ENCODE assay signal across 1 cellular context in the genomic region with DNA sequence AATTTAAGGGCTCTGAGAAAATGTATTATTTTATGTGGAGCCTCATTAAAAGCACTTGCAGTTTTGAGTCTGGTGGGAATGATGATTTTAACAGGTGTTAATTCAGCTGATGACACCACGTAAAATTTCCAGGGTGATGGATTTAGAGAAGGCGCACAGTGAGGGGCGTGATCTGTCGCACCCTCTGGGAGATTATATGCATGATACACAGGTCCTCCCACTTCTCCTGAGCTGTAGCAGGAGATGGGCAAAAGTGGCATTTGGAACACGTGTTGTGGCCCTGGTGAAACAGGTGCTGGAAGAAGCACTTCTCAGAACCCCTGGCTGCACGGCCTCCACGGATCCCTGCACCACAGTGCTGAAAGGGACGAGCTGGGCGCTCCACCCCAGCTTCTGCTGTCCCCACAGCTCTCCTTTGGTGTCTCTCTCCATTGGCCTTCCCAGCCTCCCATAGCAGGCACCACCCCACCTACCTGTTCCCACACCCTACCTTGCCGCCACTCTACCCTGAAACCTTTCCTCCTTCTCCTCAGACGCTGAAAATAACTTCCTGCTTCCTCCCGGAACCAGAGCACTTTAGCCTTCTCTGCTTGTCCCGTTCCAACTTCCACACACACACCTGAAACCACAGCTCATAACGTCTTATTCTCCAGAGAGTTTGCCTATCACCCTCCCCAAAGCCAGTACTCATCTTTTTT.
TF ChIP-seq lines count a peak whose summit lies in the region.

No MANE protein-coding gene starts in this region.

TF ChIP-seq in HepG2, 621 proteins besides CTCF, POLR2A, EP300 and RAD21 (continued from another document):
- TF ChIP-seq, protein P1, sequence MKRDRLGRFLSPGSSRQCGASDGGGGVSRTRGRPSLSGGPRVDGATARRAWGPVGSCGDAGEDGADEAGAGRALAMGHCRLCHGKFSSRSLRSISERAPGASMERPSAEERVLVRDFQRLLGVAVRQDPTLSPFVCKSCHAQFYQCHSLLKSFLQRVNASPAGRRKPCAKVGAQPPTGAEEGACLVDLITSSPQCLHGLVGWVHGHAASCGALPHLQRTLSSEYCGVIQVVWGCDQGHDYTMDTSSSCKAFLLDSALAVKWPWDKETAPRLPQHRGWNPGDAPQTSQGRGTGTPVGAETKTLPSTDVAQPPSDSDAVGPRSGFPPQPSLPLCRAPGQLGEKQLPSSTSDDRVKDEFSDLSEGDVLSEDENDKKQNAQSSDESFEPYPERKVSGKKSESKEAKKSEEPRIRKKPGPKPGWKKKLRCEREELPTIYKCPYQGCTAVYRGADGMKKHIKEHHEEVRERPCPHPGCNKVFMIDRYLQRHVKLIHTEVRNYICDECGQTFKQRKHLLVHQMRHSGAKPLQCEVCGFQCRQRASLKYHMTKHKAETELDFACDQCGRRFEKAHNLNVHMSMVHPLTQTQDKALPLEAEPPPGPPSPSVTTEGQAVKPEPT (CRISPR knock-in tag; IDR thresholded peaks at IDR 0.05; ENCODE audit: low read depth), result no peak
- TF ChIP-seq ZNF496 (CRISPR knock-in tag; IDR thresholded peaks at IDR 0.05; ENCODE audit: insufficient replicate concordance) (no peak), ZNF121 (CRISPR knock-in tag; IDR thresholded peaks at IDR 0.05) (no peak), ZFX (CRISPR knock-in tag; IDR thresholded peaks at IDR 0.05; ENCODE audit: low read depth) (no peak), PRMT3 (CRISPR knock-in tag; IDR thresholded peaks at IDR 0.05; ENCODE audit: borderline replicate concordance, low read depth) (no peak), ZNF790 (CRISPR knock-in tag; IDR thresholded peaks at IDR 0.05; ENCODE audit: borderline replicate concordance) (no peak), ZNF589 (CRISPR knock-in tag; conservative IDR thresholded peaks at IDR 0.05) (no peak), KLF11 (CRISPR knock-in tag; IDR thresholded peaks at IDR 0.05) (no peak)
- TF ChIP-seq, protein P2, sequence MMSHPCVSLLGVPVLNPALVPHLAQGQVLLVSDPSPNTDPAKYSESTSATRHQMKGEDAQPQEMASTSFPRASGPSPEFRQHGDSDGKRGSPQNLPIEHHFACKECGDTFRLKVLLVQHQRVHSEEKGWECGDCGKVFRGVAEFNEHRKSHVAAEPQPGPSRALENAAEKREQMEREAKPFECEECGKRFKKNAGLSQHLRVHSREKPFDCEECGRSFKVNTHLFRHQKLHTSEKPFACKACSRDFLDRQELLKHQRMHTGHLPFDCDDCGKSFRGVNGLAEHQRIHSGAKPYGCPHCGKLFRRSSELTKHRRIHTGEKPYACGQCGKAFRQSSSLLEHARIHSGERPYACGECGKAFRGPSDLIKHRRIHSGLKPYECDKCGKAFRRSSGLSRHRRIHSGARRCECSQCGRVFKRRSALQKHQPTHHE (CRISPR knock-in tag; IDR thresholded peaks at IDR 0.05; ENCODE audit: borderline replicate concordance), result no peak
- TF ChIP-seq, protein P3, sequence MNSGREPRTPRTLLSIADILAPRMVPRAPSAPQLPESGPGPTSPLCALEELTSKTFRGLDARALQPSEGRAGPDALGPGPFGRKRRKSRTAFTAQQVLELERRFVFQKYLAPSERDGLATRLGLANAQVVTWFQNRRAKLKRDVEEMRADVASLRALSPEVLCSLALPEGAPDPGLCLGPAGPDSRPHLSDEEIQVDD (CRISPR knock-in tag; IDR thresholded peaks at IDR 0.05; ENCODE audit: borderline replicate concordance), result no peak
